Comparison of ENCODE assay signal across 11 cellular contexts in the genomic region with DNA sequence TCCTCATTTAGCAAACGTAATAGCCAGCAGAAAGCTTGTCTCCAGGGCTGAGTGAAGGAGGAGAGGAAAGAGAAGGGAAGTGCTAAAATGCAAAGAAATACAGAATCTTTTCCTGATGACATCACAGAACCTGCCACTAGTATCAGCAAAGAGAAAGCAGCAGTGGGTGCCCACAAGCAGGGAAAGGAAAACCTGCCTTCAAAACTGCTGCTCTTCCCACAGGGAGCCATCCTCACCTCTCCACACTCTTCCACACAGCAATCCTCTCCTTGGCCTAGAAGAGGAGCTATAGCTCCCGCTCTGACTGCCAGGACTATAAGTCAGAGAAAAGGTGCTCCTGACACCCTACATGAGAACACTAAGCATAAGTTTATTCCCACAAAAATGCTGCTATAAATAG. TPM values are rescaled to one million over a fixed set of nuclear protein-coding genes. Genes with fewer than 3 reads are reported as not detected.
DNase-seq lines count a peak whose midpoint lies in the region; ATAC-seq and TF ChIP-seq lines count a peak whose summit lies in the region.
"Had no signal": no experiment of that assay in that cellular context is flagged by ENCODE, and none has a peak within 500 bp of the region (broad histone marks: within the 10 kb centered on the region; RNA-seq: fewer than 3 reads in every experiment).

No MANE protein-coding gene starts in this region.

- H2AFZ ChIP-seq in mammary epithelial cell (ENCODE audit: low read depth, low read length): no peak overlapping the region

- POLR2A ChIA-PET in AG04450 (lab: Yijun Ruan, JAX): interaction anchor here (0.6 kb wide), 1 partner anchor 172 kb away, joined by 6 read pairs; no protein-coding TSS in a partner anchor
- POLR2A ChIA-PET in HEK293T (lab: Yijun Ruan, JAX): interaction anchor here (1.0 kb wide), 2 partner anchors 10 to 32 kb away, joined by 3 read pairs; no protein-coding TSS in a partner anchor

- H3K4me2 ChIP-seq in mammary epithelial cell (ENCODE audit: insufficient read depth, low read depth, low read length): peak overlapping the region; percentile 73

- H3K36me3 Mint-ChIP-seq in T-helper 17 cell (ENCODE audit: low read depth): no peaks in the 10 kb centered on the region

- peaks cover 21% of the 10 kb centered on the region for H3K4me1 Mint-ChIP-seq in T-helper 17 cell

- H3K4me1 ChIP-seq in mammary epithelial cell (ENCODE audit: insufficient read depth, low read length): peaks cover 32% of the 10 kb centered on the region

- H3K9me3 ChIP-seq in AG04450 (ENCODE audit: control insufficient read depth, insufficient read depth, low read length) (no peaks in the 10 kb centered on the region; the same call in 1 of the 2 replicates), mammary epithelial cell (replicated peaks; ENCODE audit: insufficient read depth, low read length) (no peaks in the 10 kb centered on the region), T-helper 17 cell (ENCODE audit: control insufficient read depth, low read length, poor library complexity, severe bottlenecking) (no peaks in the 10 kb centered on the region)
- H3K9me3 ChIP-seq: colonic mucosa had no signal

- TF ChIP-seq CTCF in AG04450 (IDR thresholded peaks at IDR 0.05; ENCODE audit: low read depth, low read length) (0 out of 2 replicates have a peak, but pooled peaks have one; percentile 14), mammary epithelial cell (conservative IDR thresholded peaks at IDR 0.05 in 1 of 2, IDR thresholded peaks at IDR 0.05 in 1 of 2; ENCODE audit: extremely low read depth in 1 of 2, insufficient read depth in 1 of 2, low read depth in 1 of 2, low read length in 2 of 2) (peak in 1 of 2 donors; percentile 37), kidney epithelial cell (IDR thresholded peaks at IDR 0.05; ENCODE audit: insufficient read depth, low read length, poor library complexity, severe bottlenecking) (peak; percentile 15)

- H3K9ac ChIP-seq in mammary epithelial cell (ENCODE audit: insufficient read depth, low read length): peak overlapping the region; percentile 14

- ATAC-seq in HG02870 (IDR thresholded peaks at IDR 0.05; ENCODE audit: unreplicated experiment) (no peak), HG02571 (IDR thresholded peaks at IDR 0.05; ENCODE audit: unreplicated experiment) (no peak), T-helper 17 cell (no peak)

- no peak overlapping the region for H3K4me3 Mint-ChIP-seq in T-helper 17 cell

- H3K4me3 ChIP-seq in AG04450 (ENCODE audit: low read depth, low read length): no peak overlapping the region
- H3K4me3 ChIP-seq in mammary epithelial cell (replicated peaks in 1 of 3; ENCODE audit: insufficient read depth in 1 of 3, low read depth in 2 of 3, low read length in 3 of 3): no peak overlapping the region
- no peak overlapping the region for H3K4me3 ChIP-seq in kidney epithelial cell (ENCODE audit: low read depth, low read length)
- H3K4me3 ChIP-seq: colonic mucosa had no signal

- BruUV-seq in mammary epithelial cell (replicated peaks; lab: Mats Ljungman, UMichigan): no TSS peak

- 70% methylated on average over 2 of the region's 2 CpGs for WGBS in mammary epithelial cell (ENCODE audit: low coverage, missing lambda C conversion rate)

- intact Hi-C loops in mammary epithelial cell (cut with micrococcal nuclease): no loop called here

- no peaks in the 10 kb centered on the region for H3K27me3 Mint-ChIP-seq in T-helper 17 cell

- H3K36me3 ChIP-seq in mammary epithelial cell (ENCODE audit: insufficient read depth, low read length): no peaks in the 10 kb centered on the region
- H3K36me3 ChIP-seq in kidney epithelial cell (ENCODE audit: control insufficient read depth, insufficient read depth, low read length): no peaks in the 10 kb centered on the region
- H3K36me3 ChIP-seq: colonic mucosa had no signal

- H3K79me2 ChIP-seq in mammary epithelial cell (ENCODE audit: insufficient read depth, low read length): peaks cover 97% of the 10 kb centered on the region

- H3K27me3 ChIP-seq in AG04450 (ENCODE audit: control insufficient read depth, insufficient read depth, low read length) (no peaks in the 10 kb centered on the region), mammary epithelial cell (ENCODE audit: insufficient read depth, low read length) (no peaks in the 10 kb centered on the region), kidney epithelial cell (ENCODE audit: control insufficient read depth, insufficient read depth, low read length) (no peaks in the 10 kb centered on the region)
- H3K27me3 ChIP-seq: colonic mucosa had no signal

- CTCF ChIA-PET in AG04450 (lab: Charles Lee) (no interaction called here), HEK293T (lab: Yijun Ruan, JAX) (interaction anchor here (1.3 kb wide), 1 partner anchor 8 kb away, joined by 4 read pairs; no protein-coding TSS in a partner anchor), mammary epithelial cell (lab: Charles Lee; ENCODE audit: low non-redundant PET) (no interaction called here)

- in situ Hi-C loops in mammary epithelial cell (cut with MboI; ENCODE audit: low sequenced_read_pairs in 2 of 2): no loop called here

- dilution Hi-C loops in mammary epithelial cell (cut with HindIII; ENCODE audit: low sequenced_read_pairs): no loop called here

- DNase-seq in AG04450 (ENCODE audit: low read depth, low spot score) (no peak), HEK293T (ENCODE audit: extremely low spot score) (peak; percentile 36), mammary epithelial cell (peak; percentile 37), kidney epithelial cell (ENCODE audit: low read depth) (no peak), SKM-1 treated with dmso at 0.1 percent for 144 hours (lab: John Stamatoyannopoulos, UW; ENCODE audit: unreplicated experiment) (no peak), T-helper 17 cell (no peak)
- DNase-seq: colonic mucosa; NCI-H1105; stimulated activated CD4-positive, alpha-beta T cell treated with anti-CD3 and anti-CD28 coated beads, Interleukin-4, amount 100 ng/mL, for 4 hours had no signal

- H4K20me1 ChIP-seq in mammary epithelial cell (ENCODE audit: insufficient read depth, low read length): peaks cover 13% of the 10 kb centered on the region

- no peak overlapping the region for H3K27ac Mint-ChIP-seq in T-helper 17 cell

- H3K27ac ChIP-seq in AG04450 (ENCODE audit: low read depth, low read length): no peak overlapping the region
- H3K27ac ChIP-seq in mammary epithelial cell (ENCODE audit: insufficient read depth, low read depth, low read length): no peak overlapping the region
- H3K27ac ChIP-seq: colonic mucosa had no signal

TF ChIP-seq in HEK293T, 16 proteins besides CTCF, POLR2A, EP300 and RAD21:
- TF ChIP-seq ELF4 (IDR thresholded peaks at IDR 0.05) (no peak), FOXK2 (IDR thresholded peaks at IDR 0.05) (no peak), HDGF (IDR thresholded peaks at IDR 0.05; ENCODE audit: borderline replicate concordance) (no peak), ZNF384 (IDR thresholded peaks at IDR 0.05) (no peak), CTBP1 (IDR thresholded peaks at IDR 0.05; ENCODE audit: borderline replicate concordance) (no peak), SP1 (IDR thresholded peaks at IDR 0.05) (no peak), LEF1 (IDR thresholded peaks at IDR 0.05; ENCODE audit: borderline replicate concordance) (no peak)
TF ChIP-seq in HEK293T: peak in this region for 0.

RNA-seq across cellular contexts. Expression of a gene that starts 11.3 kb away (rescaled TPM):
- polyA plus RNA-seq in AG04450 (2011; rRNA removed) (45.0 and 56.2 TPM in 2 replicates), mammary epithelial cell (20.5 TPM)
- 166 and 264 TPM in 2 replicates for polyA minus RNA-seq in AG04450 (2011; rRNA and poly(A)+ RNA removed)
- total RNA-seq in mammary epithelial cell (100 to 1,000 TPM in 1 of 2 donors, 10 to 100 TPM in 1; 85.6 to 140 TPM), kidney epithelial cell (44.9 and 45.9 TPM in 2 replicates), T-helper 17 cell (100 to 1,000 TPM; 184 to 193 TPM)
- 61.0 TPM for polyA minus RNA-seq in mammary epithelial cell

Comparison
In these comparisons a context has a peak if more than half of its experiments do, and no peak if none do; other contexts are left out.
1. DNase-seq: peak in HEK293T (single experiment) and mammary epithelial cell (single experiment); none in AG04450 (single experiment), kidney epithelial cell (single experiment), SKM-1 treated with dmso at 0.1 percent for 144 hours (single experiment) and T-helper 17 cell (0 of 3).